Comparison of ENCODE assay signal across 13 cellular contexts in genomic region chr14:65003394-65003793, GRCh38. TPM values are rescaled to one million over a fixed set of nuclear protein-coding genes. Genes with fewer than 3 reads are reported as not detected.
DNase-seq lines count a peak whose midpoint lies in the region; FAIRE-seq and TF ChIP-seq lines count a peak whose summit lies in the region.
"Had no signal": no experiment of that assay in that cellular context is flagged by ENCODE, and none has a peak within 500 bp of the region (broad histone marks: within the 10 kb centered on the region; RNA-seq: fewer than 3 reads in every experiment).

No MANE protein-coding gene starts in this region.

- H3K4me2 ChIP-seq in GM23248 (ENCODE audit: unreplicated experiment): peak overlapping the region; percentile 58
- H3K4me2 ChIP-seq in smooth muscle cell: no peak overlapping the region

- intact Hi-C loops in activated CD4-positive, alpha-beta memory T cell treated with anti-CD3 and anti-CD28 coated beads for 36 hours (cut with micrococcal nuclease): loop anchor here (2.0 kb wide), 1 partner anchor 17 kb away; the partner anchor contains the start of gene FNTB

- H3K9ac ChIP-seq in GM23248 (peak overlapping the region; percentile 61), smooth muscle cell (ENCODE audit: low read depth) (peak overlapping the region; percentile 16)

- POLR2A ChIA-PET in activated CD4-positive, alpha-beta memory T cell treated with anti-CD3 and anti-CD28 coated beads, Interleukin-2, amount 10 ng/mL, durations not matched to agents 7 days and 5 days (lab: Charles Lee): interaction anchor here (1.3 kb wide), 1 partner anchor 12 kb away, joined by 3 read pairs; no protein-coding TSS in a partner anchor
- POLR2A ChIA-PET in activated CD4-positive, alpha-beta memory T cell treated with anti-CD3 and anti-CD28 coated beads for 36 hours (lab: Charles Lee): interaction anchor here (3.1 kb wide), 1 partner anchor 17 kb away, joined by 17 read pairs; the partner anchor contains the start of gene FNTB

- no peak overlapping the region for H3K4me3 Mint-ChIP-seq in activated CD4-positive, alpha-beta memory T cell treated with anti-CD3 and anti-CD28 coated beads, Interleukin-2, amount 10 ng/mL, durations not matched to agents 7 days and 5 days
- no peak overlapping the region for H3K4me3 Mint-ChIP-seq in activated CD4-positive, alpha-beta memory T cell treated with anti-CD3 and anti-CD28 coated beads for 36 hours

- in situ Hi-C loops in GM23248 (cut with MboI): no loop called here

- H3K4me1 Mint-ChIP-seq in activated CD4-positive, alpha-beta memory T cell treated with anti-CD3 and anti-CD28 coated beads, Interleukin-2, amount 10 ng/mL, durations not matched to agents 7 days and 5 days: peaks cover 30% of the 10 kb centered on the region
- peaks cover 46% of the 10 kb centered on the region for H3K4me1 Mint-ChIP-seq in activated CD4-positive, alpha-beta memory T cell treated with anti-CD3 and anti-CD28 coated beads for 36 hours (ENCODE audit: low read depth)

- TF ChIP-seq CTCF in smooth muscle cell (IDR thresholded peaks at IDR 0.05; ENCODE audit: borderline replicate concordance, insufficient read depth, poor library complexity, severe bottlenecking): no peak

- DNase-seq in activated CD4-positive, alpha-beta memory T cell treated with anti-CD3 and anti-CD28 coated beads, Interleukin-2, amount 10 ng/mL, durations not matched to agents 7 days and 5 days: no peak
- no peak for DNase-seq in activated CD4-positive, alpha-beta memory T cell treated with anti-CD3 and anti-CD28 coated beads for 36 hours
- DNase-seq in GM23248 (peak; percentile 34), HTR-8/SVneo (ENCODE audit: insufficient read length, low spot score) (no peak), smooth muscle cell (lab: John Stamatoyannopoulos, UW; ENCODE audit: unreplicated experiment) (no peak), MV-4-11 (lab: John Stamatoyannopoulos, UW) (no peak), AML-193 (lab: John Stamatoyannopoulos, UW) (no peak)
- no peak for DNase-seq in stimulated activated CD4-positive, alpha-beta T cell treated with anti-CD3 and anti-CD28 coated beads, Interleukin-4, amount 100 ng/mL, for 4 hours
- DNase-seq: left cardiac atrium, NCI-H2107 had no signal

- H3K9me2 ChIP-seq in GM23248 (ENCODE audit: insufficient read depth): no peaks in the 10 kb centered on the region

- H3K4me1 ChIP-seq in GM23248 (ENCODE audit: insufficient read depth) (peaks cover 62% of the 10 kb centered on the region), smooth muscle cell (ENCODE audit: low read depth) (no peaks in the 10 kb centered on the region)

- H2AFZ ChIP-seq in GM23248: peak overlapping the region; percentile 82
- no peak overlapping the region for H2AFZ ChIP-seq in smooth muscle cell (ENCODE audit: low read depth)

- H3K36me3 Mint-ChIP-seq in activated CD4-positive, alpha-beta memory T cell treated with anti-CD3 and anti-CD28 coated beads, Interleukin-2, amount 10 ng/mL, durations not matched to agents 7 days and 5 days (ENCODE audit: low read depth): peaks cover 15% of the 10 kb centered on the region
- H3K36me3 Mint-ChIP-seq in activated CD4-positive, alpha-beta memory T cell treated with anti-CD3 and anti-CD28 coated beads for 36 hours: peaks cover 3% of the 10 kb centered on the region

- H3K9me3 Mint-ChIP-seq in activated CD4-positive, alpha-beta memory T cell treated with anti-CD3 and anti-CD28 coated beads, Interleukin-2, amount 10 ng/mL, durations not matched to agents 7 days and 5 days: no peaks in the 10 kb centered on the region
- H3K9me3 Mint-ChIP-seq in activated CD4-positive, alpha-beta memory T cell treated with anti-CD3 and anti-CD28 coated beads for 36 hours: no peaks in the 10 kb centered on the region

- H3K79me2 ChIP-seq in GM23248 (ENCODE audit: insufficient read depth): peaks cover 39% of the 10 kb centered on the region
- peaks cover 20% of the 10 kb centered on the region for H3K79me2 ChIP-seq in smooth muscle cell (ENCODE audit: low read depth)

- no peaks in the 10 kb centered on the region; the same call in 1 of the 2 replicates for H3K36me3 ChIP-seq in GM23248 (ENCODE audit: low read depth)
- no peaks in the 10 kb centered on the region for H3K36me3 ChIP-seq in smooth muscle cell (ENCODE audit: low read depth)

- peak overlapping the region; percentile 2 for H3K27ac Mint-ChIP-seq in activated CD4-positive, alpha-beta memory T cell treated with anti-CD3 and anti-CD28 coated beads, Interleukin-2, amount 10 ng/mL, durations not matched to agents 7 days and 5 days
- H3K27ac Mint-ChIP-seq in activated CD4-positive, alpha-beta memory T cell treated with anti-CD3 and anti-CD28 coated beads for 36 hours: no peak overlapping the region

- CTCF ChIA-PET in activated CD4-positive, alpha-beta memory T cell treated with anti-CD3 and anti-CD28 coated beads, Interleukin-2, amount 10 ng/mL, durations not matched to agents 7 days and 5 days (lab: Charles Lee): no interaction called here
- CTCF ChIA-PET in activated CD4-positive, alpha-beta memory T cell treated with anti-CD3 and anti-CD28 coated beads for 36 hours (lab: Charles Lee): interaction anchor here (0.7 to 0.9 kb wide), 2 partner anchors 9 to 367 kb away, joined by 3 read pairs; no protein-coding TSS in a partner anchor

- H3K27ac ChIP-seq in GM23248 (peak overlapping the region; percentile 85), smooth muscle cell (ENCODE audit: low read depth) (peak overlapping the region; percentile 59)

- peak; percentile 59 for FAIRE-seq in HTR-8/SVneo (lab: Jason Lieb, UNC)
- FAIRE-seq: A204.1, frontal cortex, K562 had no signal

- H3F3A ChIP-seq in GM23248 (ENCODE audit: insufficient read depth) (peaks cover 24% of the 10 kb centered on the region), smooth muscle cell (ENCODE audit: low read depth) (no peaks in the 10 kb centered on the region)

- no peaks in the 10 kb centered on the region for H4K20me1 ChIP-seq in GM23248 (ENCODE audit: insufficient read depth)
- H4K20me1 ChIP-seq in smooth muscle cell (ENCODE audit: low read depth): peaks cover 14% of the 10 kb centered on the region

- H3K9me3 ChIP-seq in GM23248 (ENCODE audit: low read depth) (no peaks in the 10 kb centered on the region), smooth muscle cell (replicated peaks; ENCODE audit: low read depth) (no peaks in the 10 kb centered on the region)

- 94 to 96% methylated on average over 2 of the region's 2 CpGs for WGBS in GM23248 (ENCODE audit: low coverage in 1 of 2, low lambda C conversion rate in 2 of 2, missing lambda C conversion rate in 2 of 2), 2 experiments
- 94% methylated on average over 2 of the region's 2 CpGs for WGBS in smooth muscle cell (ENCODE audit: low lambda C conversion rate)

- no peak overlapping the region for H3K4me3 ChIP-seq in GM23248
- H3K4me3 ChIP-seq in smooth muscle cell: no peak overlapping the region
- H3K4me3 ChIP-seq: K562 had no signal

- no peaks in the 10 kb centered on the region for H3K27me3 ChIP-seq in GM23248 (replicated peaks; ENCODE audit: insufficient read depth)
- no peaks in the 10 kb centered on the region for H3K27me3 ChIP-seq in smooth muscle cell (ENCODE audit: low read depth)

- H3K27me3 Mint-ChIP-seq in activated CD4-positive, alpha-beta memory T cell treated with anti-CD3 and anti-CD28 coated beads, Interleukin-2, amount 10 ng/mL, durations not matched to agents 7 days and 5 days: no peaks in the 10 kb centered on the region
- no peaks in the 10 kb centered on the region for H3K27me3 Mint-ChIP-seq in activated CD4-positive, alpha-beta memory T cell treated with anti-CD3 and anti-CD28 coated beads for 36 hours

RNA-seq across cellular contexts. Expression of gene FNTB, which starts 16.7 kb away (rescaled TPM):
- total RNA-seq in activated CD4-positive, alpha-beta memory T cell treated with anti-CD3 and anti-CD28 coated beads, Interleukin-2, amount 10 ng/mL, durations not matched to agents 7 days and 5 days: 10 to 100 TPM; 12.3 to 16.1 TPM
- total RNA-seq in activated CD4-positive, alpha-beta memory T cell treated with anti-CD3 and anti-CD28 coated beads for 36 hours: 10 to 100 TPM in 1 of 2 experiments, 1 to 10 TPM in 1; 8.8 to 12.3 TPM
- 12.1 and 15.5 TPM in 2 replicates for total RNA-seq in GM23248 (2014; rRNA removed; shearing (Covaris generic))
- 19.5 and 23.7 TPM in 2 replicates for polyA plus RNA-seq in GM23248 (2016; fragmentation: Nextera tagmentation; extraction: Ambion mirVana)
- total RNA-seq in smooth muscle cell: 9.3 and 11.0 TPM in 2 replicates
- polyA plus RNA-seq in smooth muscle cell: 14.8 and 16.3 TPM in 2 replicates

RNA-seq across cellular contexts. Expression of gene RAB15, which starts 31.3 kb away (rescaled TPM):
- total RNA-seq in activated CD4-positive, alpha-beta memory T cell treated with anti-CD3 and anti-CD28 coated beads, Interleukin-2, amount 10 ng/mL, durations not matched to agents 7 days and 5 days: 1 to 10 TPM; 1.5 to 1.7 TPM
- 1 to 10 TPM; 4.8 to 5.3 TPM for total RNA-seq in activated CD4-positive, alpha-beta memory T cell treated with anti-CD3 and anti-CD28 coated beads for 36 hours
- total RNA-seq in GM23248 (2014; rRNA removed; shearing (Covaris generic)): 3.5 and 4.3 TPM in 2 replicates
- polyA plus RNA-seq in GM23248 (2016; fragmentation: Nextera tagmentation; extraction: Ambion mirVana) (2.0 and 2.8 TPM in 2 replicates), smooth muscle cell (7.7 and 16.7 TPM in 2 replicates)
- total RNA-seq in smooth muscle cell: 7.1 and 10.3 TPM in 2 replicates
